14 cellular contexts compared by ENCODE assay signal in the genomic region with DNA sequence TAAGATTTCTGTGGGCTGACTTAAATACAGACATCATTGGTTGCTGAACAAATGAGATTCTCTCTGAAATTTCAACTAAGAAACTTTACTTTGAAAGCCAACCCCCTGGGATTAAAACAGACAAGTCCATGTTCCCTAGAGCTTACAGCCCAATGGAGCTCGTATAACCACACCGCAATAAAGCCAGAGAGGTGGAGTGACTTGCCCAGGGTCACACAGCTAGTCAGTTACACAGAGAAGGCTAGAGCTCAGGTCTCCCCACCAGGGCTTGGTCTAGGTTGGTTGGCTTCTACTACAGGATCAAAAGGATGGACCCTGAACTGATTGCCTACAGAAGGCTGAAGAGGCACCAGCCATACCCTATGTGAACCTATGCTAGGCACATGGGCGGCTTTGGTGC. TPM values are rescaled to one million over a fixed set of nuclear protein-coding genes. Genes with fewer than 3 reads are reported as not detected.
DNase-seq lines count a peak whose midpoint lies in the region; ATAC-seq and TF ChIP-seq lines count a peak whose summit lies in the region.
"Had no signal": no experiment of that assay in that cellular context is flagged by ENCODE, and none has a peak within 500 bp of the region (broad histone marks: within the 10 kb centered on the region; RNA-seq: fewer than 3 reads in every experiment).

No MANE protein-coding gene starts in this region.

- ATAC-seq in stimulated activated naive CD8-positive, alpha-beta T cell treated with anti-CD3 and anti-CD28 coated beads, Interleukin-15, amount 100 ng/mL, for 72 hours, result no peak
- ATAC-seq in GM19455 (IDR thresholded peaks at IDR 0.05; ENCODE audit: unreplicated experiment), result no peak
- ATAC-seq: mucosa of descending colon had no signal

- peaks cover 20% of the 10 kb centered on the region for H3K27me3 Mint-ChIP-seq in stimulated activated naive CD8-positive, alpha-beta T cell treated with anti-CD3 and anti-CD28 coated beads, Interleukin-15, Interleukin-2, amounts not matched to agents 100 ng/mL and 50 ng/mL, for 24 hours
- H3K27me3 Mint-ChIP-seq in stimulated activated naive CD8-positive, alpha-beta T cell treated with anti-CD3 and anti-CD28 coated beads, Interleukin-15, amount 100 ng/mL, for 72 hours, result peaks cover 5% of the 10 kb centered on the region

- H3K36me3 ChIP-seq in breast epithelium (no peaks in the 10 kb centered on the region), mesodermal cell (ENCODE audit: control insufficient read depth, insufficient read depth, low read length) (no peaks in the 10 kb centered on the region), vagina (no peaks in the 10 kb centered on the region)
- H3K36me3 ChIP-seq: adrenal gland, pancreas had no signal

- peaks cover 53% of the 10 kb centered on the region for H3K4me1 Mint-ChIP-seq in stimulated activated naive CD8-positive, alpha-beta T cell treated with anti-CD3 and anti-CD28 coated beads, Interleukin-15, Interleukin-2, amounts not matched to agents 100 ng/mL and 50 ng/mL, for 24 hours (ENCODE audit: low read depth)
- peaks cover 57% of the 10 kb centered on the region for H3K4me1 Mint-ChIP-seq in stimulated activated naive CD8-positive, alpha-beta T cell treated with anti-CD3 and anti-CD28 coated beads, Interleukin-15, amount 100 ng/mL, for 72 hours

- DNase-seq in stimulated activated naive CD8-positive, alpha-beta T cell treated with anti-CD3 and anti-CD28 coated beads, Interleukin-15, amount 100 ng/mL, for 72 hours, result no peak
- no peak for DNase-seq in breast epithelium (ENCODE audit: low spot score in 2 of 2)
- DNase-seq in vagina (ENCODE audit: extremely low spot score in 2 of 2), result no peak
- DNase-seq in activated CD4-positive, alpha-beta T cell treated with anti-CD3 and anti-CD28 coated beads, Interleukin-2, amount 50 U/mL, for 48 hours, result no peak
- no peak for DNase-seq in head of caudate nucleus
- DNase-seq: adrenal gland, mucosa of descending colon, NCI-H2081, NCI-H524, pancreas had no signal

- H3K9me3 Mint-ChIP-seq in stimulated activated naive CD8-positive, alpha-beta T cell treated with anti-CD3 and anti-CD28 coated beads, Interleukin-15, Interleukin-2, amounts not matched to agents 100 ng/mL and 50 ng/mL, for 24 hours, result no peaks in the 10 kb centered on the region
- H3K9me3 Mint-ChIP-seq in stimulated activated naive CD8-positive, alpha-beta T cell treated with anti-CD3 and anti-CD28 coated beads, Interleukin-15, amount 100 ng/mL, for 72 hours, result no peaks in the 10 kb centered on the region
- H3K9me3 Mint-ChIP-seq: activated CD4-positive, alpha-beta memory T cell treated with anti-CD3 and anti-CD28 coated beads for 36 hours had no signal

- no peak for TF ChIP-seq POLR2A in breast epithelium (IDR thresholded peaks at IDR 0.05)
- no peak for TF ChIP-seq POLR2A in vagina (IDR thresholded peaks at IDR 0.05)

- H3K9me3 ChIP-seq in breast epithelium (no peaks in the 10 kb centered on the region), mesodermal cell (ENCODE audit: control insufficient read depth, low read length) (no peaks in the 10 kb centered on the region), vagina (no peaks in the 10 kb centered on the region)
- H3K9me3 ChIP-seq: adrenal gland, mucosa of descending colon, pancreas had no signal

- TF ChIP-seq CTCF in breast epithelium (IDR thresholded peaks at IDR 0.05) (no peak), vagina (IDR thresholded peaks at IDR 0.05) (no peak)

- 87 to 95% methylated on average over 3 of the region's 3 CpGs for WGBS in mesodermal cell (ENCODE audit: insufficient coverage in 2 of 2), 2 experiments

- H3K36me3 Mint-ChIP-seq in stimulated activated naive CD8-positive, alpha-beta T cell treated with anti-CD3 and anti-CD28 coated beads, Interleukin-15, Interleukin-2, amounts not matched to agents 100 ng/mL and 50 ng/mL, for 24 hours (ENCODE audit: low read depth), result no peaks in the 10 kb centered on the region
- H3K36me3 Mint-ChIP-seq: activated CD4-positive, alpha-beta memory T cell treated with anti-CD3 and anti-CD28 coated beads for 36 hours had no signal

- intact Hi-C loops in breast epithelium (cut with DNase I; ENCODE audit: low total_unique reads) (no loop called here), vagina (cut with DNase I) (no loop called here), head of caudate nucleus (cut with DNase I) (no loop called here)

- H3K27ac Mint-ChIP-seq in stimulated activated naive CD8-positive, alpha-beta T cell treated with anti-CD3 and anti-CD28 coated beads, Interleukin-15, Interleukin-2, amounts not matched to agents 100 ng/mL and 50 ng/mL, for 24 hours, result peak overlapping the region; percentile 83
- H3K27ac Mint-ChIP-seq in stimulated activated naive CD8-positive, alpha-beta T cell treated with anti-CD3 and anti-CD28 coated beads, Interleukin-15, amount 100 ng/mL, for 72 hours, result peak overlapping the region in 1 of 2 donors; percentile 63

- H3K27ac ChIP-seq in breast epithelium (peak overlapping the region; percentile 54 to 92), mesodermal cell (ENCODE audit: low read depth, low read length, severe bottlenecking) (peak overlapping the region; percentile 84), vagina (peak overlapping the region; percentile 66)

- H3K27me3 ChIP-seq in breast epithelium, result no peaks in the 10 kb centered on the region
- H3K27me3 ChIP-seq in vagina, result no peaks in the 10 kb centered on the region
- H3K27me3 ChIP-seq: pancreas had no signal

- peaks cover 0 to 23% of the 10 kb centered on the region in 2 donors for H3K4me1 ChIP-seq in breast epithelium
- peaks cover 61% of the 10 kb centered on the region for H3K4me1 ChIP-seq in mesodermal cell (ENCODE audit: control insufficient read depth, insufficient read depth, low read length, poor library complexity, severe bottlenecking)
- peaks cover 58% of the 10 kb centered on the region for H3K4me1 ChIP-seq in vagina

- H3K4me3 Mint-ChIP-seq in stimulated activated naive CD8-positive, alpha-beta T cell treated with anti-CD3 and anti-CD28 coated beads, Interleukin-15, Interleukin-2, amounts not matched to agents 100 ng/mL and 50 ng/mL, for 24 hours, result no peak overlapping the region
- no peak overlapping the region for H3K4me3 Mint-ChIP-seq in stimulated activated naive CD8-positive, alpha-beta T cell treated with anti-CD3 and anti-CD28 coated beads, Interleukin-15, amount 100 ng/mL, for 72 hours

- no peak overlapping the region for H3K4me3 ChIP-seq in breast epithelium
- H3K4me3 ChIP-seq in mesodermal cell (ENCODE audit: extremely low read depth, insufficient read depth, low read length, poor library complexity, severe bottlenecking), result no peak overlapping the region
- no peak overlapping the region for H3K4me3 ChIP-seq in vagina
- H3K4me3 ChIP-seq: adrenal gland, mucosa of descending colon, pancreas had no signal

RNA-seq across cellular contexts. Expression of gene LTBP2, which starts 8.9 kb away (rescaled TPM):
- total RNA-seq in breast epithelium (10 to 100 TPM; 34.7 to 91.1 (median 79.0) TPM), vagina (52.5 TPM)
- 29.7 TPM for polyA plus RNA-seq in mesodermal cell (2013, experiment 1 of 2)
- polyA plus RNA-seq in mesodermal cell (2013, experiment 2 of 2), result 26.6 TPM
